ENCODE assay signal across 8 cellular contexts in genomic region chr17:29293890-29294579, GRCh38. TPM values are rescaled to one million over a fixed set of nuclear protein-coding genes. Genes with fewer than 3 reads are reported as not detected.
A peak's percentile ranks its signal among the peaks of the same experiment; 100 is the strongest.
DNase-seq lines count a peak whose midpoint lies in the region; ATAC-seq and TF ChIP-seq lines count a peak whose summit lies in the region.

Gene NUFIP2 (minus strand): TSS chr17:29294148. CDS start chr17:29294059, 89 bp downstream.

- H4K8ac ChIP-seq in H9 (replicated peaks; ENCODE audit: insufficient read length, low read depth, low read length) = no peak within 1 kb of the TSS

- no peaks in the 10 kb centered on the region for H4K20me1 ChIP-seq in H9 (ENCODE audit: control insufficient read depth, insufficient read depth, insufficient read length)

- H3K4me3 Mint-ChIP-seq in H9 = peak within 1 kb of the TSS; percentile 100
- H3K4me3 Mint-ChIP-seq in natural killer cell treated with Interleukin-12 subunit alpha and Interleukin-12 subunit beta and Interleukin-15 and Interleukin-18, amount 100 ng/mL, for 72 hours = peak within 1 kb of the TSS; percentile 98

- H3K36me3 Mint-ChIP-seq in H9 (ENCODE audit: insufficient read depth in 1 of 3, low read depth in 3 of 3) = peaks cover 19 to 34% (median 31%) of the 10 kb centered on the region in 3 experiments
- H3K36me3 Mint-ChIP-seq in natural killer cell treated with Interleukin-12 subunit alpha and Interleukin-12 subunit beta and Interleukin-15 and Interleukin-18, amount 100 ng/mL, for 72 hours = peaks cover 6% of the 10 kb centered on the region

- H3K9ac ChIP-seq in H9 (ENCODE audit: extremely low read depth, insufficient read length, low read length) = peak within 1 kb of the TSS; percentile 89

- H3K27me3 ChIP-seq in H9 (ENCODE audit: insufficient read depth, low read length) (no peaks in the 10 kb centered on the region), MG63 (no peaks in the 10 kb centered on the region)

- no peak within 1 kb of the TSS for H2BK15ac ChIP-seq in H9 (ENCODE audit: low read depth, low read length)

- no CpG with 5 or more reads among the region's 31 CpGs for WGBS in H9 (ENCODE audit: extremely low coverage, insufficient read length, low lambda C conversion rate)

- no peaks in the 10 kb centered on the region for H3K23me2 ChIP-seq in H9 (ENCODE audit: insufficient read length, low read depth, low read length, poor library complexity, severe bottlenecking)

- H3K27ac Mint-ChIP-seq in H9 = peak within 1 kb of the TSS; percentile 99 to 100 (median 99)
- peak within 1 kb of the TSS; percentile 98 to 99 for H3K27ac Mint-ChIP-seq in natural killer cell treated with Interleukin-12 subunit alpha and Interleukin-12 subunit beta and Interleukin-15 and Interleukin-18, amount 100 ng/mL, for 72 hours

- no peak within 1 kb of the TSS for H3K23ac ChIP-seq in H9 (ENCODE audit: insufficient read length, low read depth, low read length)

- H3K56ac ChIP-seq in H9 (ENCODE audit: insufficient read length, low read depth, low read length) = no peak within 1 kb of the TSS

- no peak within 1 kb of the TSS for H2AFZ ChIP-seq in H9 (ENCODE audit: low read length)

- H3K79me1 ChIP-seq in H9 (ENCODE audit: insufficient read depth, low read depth, low read length, poor library complexity, severe bottlenecking) = no peaks in the 10 kb centered on the region

- no peak within 1 kb of the TSS for H4K91ac ChIP-seq in H9 (ENCODE audit: insufficient read length, low read depth, low read length)

- no peak within 1 kb of the TSS for H3T11ph ChIP-seq in H9 (ENCODE audit: low read length)

- peak within 1 kb of the TSS; percentile 83 for H3K4me3 ChIP-seq in MG63
- peak within 1 kb of the TSS; percentile 98 for H3K4me3 ChIP-seq in fibroblast of pulmonary artery (replicated peaks; ENCODE audit: low read depth, low read length)

- no peak within 1 kb of the TSS for H2BK5ac ChIP-seq in H9 (ENCODE audit: insufficient read length, low read length)

- ATAC-seq in natural killer cell treated with Interleukin-12 subunit alpha and Interleukin-12 subunit beta and Interleukin-15 and Interleukin-18, amount 100 ng/mL, for 72 hours = peak; percentile 92 to 95
- peak; percentile 93 for ATAC-seq in stimulated activated naive CD8-positive, alpha-beta T cell treated with anti-CD3 and anti-CD28 coated beads, Interleukin-15, Interleukin-2, amounts not matched to agents 100 U/mL and 50 U/mL, for 24 hours

- DNase-seq in ELR (ENCODE audit: low read depth) = peak; percentile 99
- DNase-seq in H9 = peak; percentile 100
- peak; percentile 99 for DNase-seq in MG63
- peak; percentile 98 for DNase-seq in SHP77 treated with DMSO at 0.1 percent for 48 hours (lab: John Stamatoyannopoulos, UW)
- peak; percentile 99 for DNase-seq in activated effector memory CD4-positive, alpha-beta T cell treated with anti-CD3 and anti-CD28 coated beads, Interleukin-2, amount 50 U/mL, for 16 hours
- peak; percentile 99 for DNase-seq in fibroblast of pulmonary artery (ENCODE audit: low read depth)
- DNase-seq in natural killer cell treated with Interleukin-12 subunit alpha and Interleukin-12 subunit beta and Interleukin-15 and Interleukin-18, amount 100 ng/mL, for 72 hours (ENCODE audit: low spot score) = peak; percentile 99
- peak; percentile 98 for DNase-seq in stimulated activated naive CD8-positive, alpha-beta T cell treated with anti-CD3 and anti-CD28 coated beads, Interleukin-15, Interleukin-2, amounts not matched to agents 100 U/mL and 50 U/mL, for 24 hours

- peak within 1 kb of the TSS; percentile 34 for H3K27ac ChIP-seq in H9 (ENCODE audit: insufficient read length, low read depth, low read length)

- peaks cover 35% of the 10 kb centered on the region for H3K36me3 ChIP-seq in MG63

- no peak within 1 kb of the TSS for H2AK5ac ChIP-seq in H9 (ENCODE audit: insufficient read length, low read length)

- peaks cover 2 to 4% of the 10 kb centered on the region in 2 experiments; a peak in 4 of 5 replicates for H3K9me3 Mint-ChIP-seq in H9
- no peaks in the 10 kb centered on the region for H3K9me3 Mint-ChIP-seq in natural killer cell treated with Interleukin-12 subunit alpha and Interleukin-12 subunit beta and Interleukin-15 and Interleukin-18, amount 100 ng/mL, for 72 hours

- no peak within 1 kb of the TSS for H2BK12ac ChIP-seq in H9 (ENCODE audit: insufficient read length, low read depth, low read length)

- H3K79me2 ChIP-seq in H9 (ENCODE audit: insufficient read depth, low read length) = peaks cover 32% of the 10 kb centered on the region

- no peak within 1 kb of the TSS for H2BK20ac ChIP-seq in H9 (ENCODE audit: low read depth, low read length, poor library complexity, severe bottlenecking)

- peak within 1 kb of the TSS; percentile 50 for H3K18ac ChIP-seq in H9 (ENCODE audit: insufficient read length, low read depth, low read length)

- H3K9me3 ChIP-seq in H9 (ENCODE audit: control insufficient read depth, low read depth, low read length) (no peaks in the 10 kb centered on the region), MG63 (no peaks in the 10 kb centered on the region)

- TF ChIP-seq CTCF in H9 (conservative IDR thresholded peaks at IDR 0.05) = no peak
- TF ChIP-seq CTCF in fibroblast of pulmonary artery (IDR thresholded peaks at IDR 0.05; ENCODE audit: low read length, missing control alignments) = no peak

- no peaks in the 10 kb centered on the region; the same call in 1 of the 2 replicates for H3K4me1 ChIP-seq in H9 (ENCODE audit: insufficient read depth, low read length)

- no peak within 1 kb of the TSS for H4K5ac ChIP-seq in H9 (ENCODE audit: insufficient read length, low read depth, low read length)

- no peak within 1 kb of the TSS for H3K4ac ChIP-seq in H9 (ENCODE audit: low read depth, low read length)

- no peak within 1 kb of the TSS for H2BK120ac ChIP-seq in H9 (ENCODE audit: low read depth, low read length, poor library complexity, severe bottlenecking)

- peak within 1 kb of the TSS; percentile 54 for H3K4me2 ChIP-seq in H9 (ENCODE audit: insufficient read depth, insufficient read length, low read length)

- H3K14ac ChIP-seq in H9 (ENCODE audit: insufficient read depth, low read length) = peak within 1 kb of the TSS; percentile 81

- H3K4me1 Mint-ChIP-seq in H9 = peaks cover 22 to 33% of the 10 kb centered on the region in 2 experiments
- peaks cover 30 to 46% of the 10 kb centered on the region in 2 donors for H3K4me1 Mint-ChIP-seq in natural killer cell treated with Interleukin-12 subunit alpha and Interleukin-12 subunit beta and Interleukin-15 and Interleukin-18, amount 100 ng/mL, for 72 hours (ENCODE audit: low read depth in 2 of 2)

- 0 out of 2 replicates have a peak, but pooled peaks cover 3% of the 10 kb centered on the region for H3K27me3 Mint-ChIP-seq in H9 (ENCODE audit: low read depth)
- H3K27me3 Mint-ChIP-seq in natural killer cell treated with Interleukin-12 subunit alpha and Interleukin-12 subunit beta and Interleukin-15 and Interleukin-18, amount 100 ng/mL, for 72 hours = no peaks in the 10 kb centered on the region

RNA-seq across cellular contexts. Expression of gene NUFIP2, which starts in this region (rescaled TPM):
- 96.1 and 97.9 TPM in 2 replicates for total RNA-seq in H9 (2021)
- 21.9 and 34.4 TPM in 2 replicates for total RNA-seq in MG63 (2014; rRNA removed; shearing (Covaris generic); ENCODE audit: low replicate concordance)
- 10 to 100 TPM; 74.2 to 97.0 TPM for total RNA-seq in natural killer cell treated with Interleukin-12 subunit alpha and Interleukin-12 subunit beta and Interleukin-15 and Interleukin-18, amount 100 ng/mL, for 72 hours

Comparison
In these comparisons a context has a peak if more than half of its experiments do, and no peak if none do; other contexts are left out.
1. Peak in every context shown above with its lines: DNase-seq, ATAC-seq, H3K4me3 ChIP-seq and H3K27ac ChIP-seq.